25 cellular contexts compared by ENCODE assay signal in genomic region chr12:20917269-20917668, GRCh38.
A peak's percentile ranks its signal among the peaks of the same experiment; 100 is the strongest.
DNase-seq lines count a peak whose midpoint lies in the region; ATAC-seq, FAIRE-seq and TF ChIP-seq lines count a peak whose summit lies in the region.
"Had no signal": no experiment of that assay in that cellular context is flagged by ENCODE, and none has a peak within 500 bp of the region (broad histone marks: within the 10 kb centered on the region; RNA-seq: fewer than 3 reads in every experiment).

No MANE protein-coding gene starts in this region.

- H3K36me3 ChIP-seq in kidney (ENCODE audit: control insufficient read depth in 1 of 2, insufficient read depth in 2 of 2, low read length in 2 of 2) (no peaks in the 10 kb centered on the region), mammary epithelial cell (ENCODE audit: insufficient read depth, low read length) (no peaks in the 10 kb centered on the region), uterus (no peaks in the 10 kb centered on the region)
- H3K36me3 ChIP-seq: BLaER1 treated with 17β-estradiol and CSF1 and Interleukin-3, amounts not matched to agents 10 nM and 100 nM had no signal

- TF ChIP-seq CTCF in kidney (IDR thresholded peaks at IDR 0.05; ENCODE audit: borderline replicate concordance, extremely low read depth, insufficient read depth) = no peak
- TF ChIP-seq CTCF in mammary epithelial cell (conservative IDR thresholded peaks at IDR 0.05 in 1 of 2, IDR thresholded peaks at IDR 0.05 in 1 of 2; ENCODE audit: extremely low read depth in 1 of 2, insufficient read depth in 1 of 2, low read depth in 1 of 2, low read length in 2 of 2) = no peak
- no peak for TF ChIP-seq CTCF in uterus (IDR thresholded peaks at IDR 0.05)

- dilution Hi-C loops in mammary epithelial cell (cut with HindIII; ENCODE audit: low sequenced_read_pairs) = no loop called here

- no peak overlapping the region for H3K27ac ChIP-seq in kidney (ENCODE audit: low read depth in 2 of 2, low read length in 2 of 2)
- no peak overlapping the region for H3K27ac ChIP-seq in mammary epithelial cell (ENCODE audit: insufficient read depth, low read depth, low read length)
- no peak overlapping the region for H3K27ac ChIP-seq in uterus
- H3K27ac ChIP-seq: BLaER1 treated with 17β-estradiol and CSF1 and Interleukin-3, amounts not matched to agents 10 nM and 100 nM; C4-2B had no signal

- 43% methylated on average over 5 of the region's 6 CpGs for WGBS in mammary epithelial cell (ENCODE audit: low coverage, missing lambda C conversion rate)

- no peak overlapping the region for H2AFZ ChIP-seq in mammary epithelial cell (ENCODE audit: low read depth, low read length)

- H3K9me3 ChIP-seq in kidney (ENCODE audit: control insufficient read depth in 1 of 2, low read length in 2 of 2) (no peaks in the 10 kb centered on the region), mammary epithelial cell (replicated peaks; ENCODE audit: insufficient read depth, low read length) (peaks cover 3% of the 10 kb centered on the region), uterus (no peaks in the 10 kb centered on the region)
- H3K9me3 ChIP-seq: BLaER1 treated with 17β-estradiol and CSF1 and Interleukin-3, amounts not matched to agents 10 nM and 100 nM; Caco-2 had no signal

- no peak overlapping the region for H3K4me3 ChIP-seq in kidney (ENCODE audit: low read length in 2 of 2)
- H3K4me3 ChIP-seq in mammary epithelial cell (replicated peaks in 1 of 3; ENCODE audit: insufficient read depth in 1 of 3, low read depth in 2 of 3, low read length in 3 of 3) = no peak overlapping the region
- H3K4me3 ChIP-seq in uterus = no peak overlapping the region
- H3K4me3 ChIP-seq: BLaER1 treated with 17β-estradiol and CSF1 and Interleukin-3, amounts not matched to agents 10 nM and 100 nM had no signal

- H3K4me1 Mint-ChIP-seq in stimulated activated effector memory CD8-positive, alpha-beta T cell treated with anti-CD3 and anti-CD28 coated beads, Interleukin-12 subunit alpha, Interleukin-12 subunit beta, amount 100 ng/mL, for 72 hours = no peaks in the 10 kb centered on the region
- H3K4me1 Mint-ChIP-seq: B cell had no signal

- H3K27ac Mint-ChIP-seq in stimulated activated effector memory CD8-positive, alpha-beta T cell treated with anti-CD3 and anti-CD28 coated beads, Interleukin-12 subunit alpha, Interleukin-12 subunit beta, amount 100 ng/mL, for 72 hours = no peak overlapping the region
- H3K27ac Mint-ChIP-seq: B cell; CD4-positive, alpha-beta T cell; CD8-positive, alpha-beta T cell had no signal

- peaks cover 14% of the 10 kb centered on the region for H3K9me3 Mint-ChIP-seq in stimulated activated effector memory CD8-positive, alpha-beta T cell treated with anti-CD3 and anti-CD28 coated beads, Interleukin-12 subunit alpha, Interleukin-12 subunit beta, amount 100 ng/mL, for 72 hours

- H3K79me2 ChIP-seq in mammary epithelial cell (ENCODE audit: insufficient read depth, low read length) = no peaks in the 10 kb centered on the region

- H3K27me3 ChIP-seq in mammary epithelial cell (ENCODE audit: insufficient read depth, low read length) (no peaks in the 10 kb centered on the region), uterus (no peaks in the 10 kb centered on the region)
- H3K27me3 ChIP-seq: BLaER1 treated with 17β-estradiol and CSF1 and Interleukin-3, amounts not matched to agents 10 nM and 100 nM had no signal

- FAIRE-seq in kidney (lab: Jason Lieb, UNC) (no peak), urothelium cell line (lab: Jason Lieb, UNC) (peak; percentile 62)
- FAIRE-seq: A204.1, D721Med, G401.6, GM12892, GM18507, GM19239 had no signal

- BruUV-seq in mammary epithelial cell (replicated peaks; lab: Mats Ljungman, UMichigan) = no TSS peak

- no peaks in the 10 kb centered on the region for H3K4me1 ChIP-seq in kidney (ENCODE audit: control insufficient read depth in 1 of 2, insufficient read depth in 1 of 2, low read depth in 1 of 2, low read length in 2 of 2)
- H3K4me1 ChIP-seq in mammary epithelial cell (ENCODE audit: insufficient read depth, low read length) = no peaks in the 10 kb centered on the region
- no peaks in the 10 kb centered on the region for H3K4me1 ChIP-seq in uterus
- H3K4me1 ChIP-seq: BLaER1 treated with 17β-estradiol and CSF1 and Interleukin-3, amounts not matched to agents 10 nM and 100 nM; Caco-2 had no signal

- H3K9ac ChIP-seq in kidney (ENCODE audit: low read length in 2 of 2) (no peak overlapping the region), mammary epithelial cell (ENCODE audit: insufficient read depth, low read length) (no peak overlapping the region)
- H3K9ac ChIP-seq: BLaER1 treated with 17β-estradiol and CSF1 and Interleukin-3, amounts not matched to agents 10 nM and 100 nM had no signal

- no peaks in the 10 kb centered on the region for H3K36me3 Mint-ChIP-seq in stimulated activated effector memory CD8-positive, alpha-beta T cell treated with anti-CD3 and anti-CD28 coated beads, Interleukin-12 subunit alpha, Interleukin-12 subunit beta, amount 100 ng/mL, for 72 hours
- H3K36me3 Mint-ChIP-seq: CD8-positive, alpha-beta T cell had no signal

- in situ Hi-C loops in mammary epithelial cell (cut with MboI; ENCODE audit: low sequenced_read_pairs in 2 of 2) = no loop called here

- H3K4me3 Mint-ChIP-seq in stimulated activated effector memory CD8-positive, alpha-beta T cell treated with anti-CD3 and anti-CD28 coated beads, Interleukin-12 subunit alpha, Interleukin-12 subunit beta, amount 100 ng/mL, for 72 hours = no peak overlapping the region
- H3K4me3 Mint-ChIP-seq: B cell; CD4-positive, alpha-beta T cell; CD8-positive, alpha-beta T cell had no signal

- no peaks in the 10 kb centered on the region for H4K20me1 ChIP-seq in mammary epithelial cell (ENCODE audit: insufficient read depth, low read length)
- H4K20me1 ChIP-seq: BLaER1 treated with 17β-estradiol and CSF1 and Interleukin-3, amounts not matched to agents 10 nM and 100 nM had no signal

- CTCF ChIA-PET in mammary epithelial cell (lab: Charles Lee; ENCODE audit: low non-redundant PET) = no interaction called here

- no peak overlapping the region for H3K4me2 ChIP-seq in mammary epithelial cell (ENCODE audit: insufficient read depth, low read depth, low read length)
- H3K4me2 ChIP-seq: BLaER1 treated with 17β-estradiol and CSF1 and Interleukin-3, amounts not matched to agents 10 nM and 100 nM had no signal

- DNase-seq in kidney (peak; percentile 43), left lobe of liver (ENCODE audit: low spot score) (peak; percentile 56), urothelium cell line (ENCODE audit: low spot score) (no peak), mammary epithelial cell (no peak), uterus (no peak), AG20443 (ENCODE audit: low spot score) (no peak)
- no peak for DNase-seq in stimulated activated effector memory CD8-positive, alpha-beta T cell treated with anti-CD3 and anti-CD28 coated beads, Interleukin-12 subunit alpha, Interleukin-12 subunit beta, amount 100 ng/mL, for 72 hours (ENCODE audit: low spot score in 2 of 2)
- DNase-seq: 8988T; ACHN; AML-193; Caco-2; Calu3; CD4-positive, alpha-beta T cell; CD8-positive, alpha-beta T cell; DMS79 treated with DMSO at 0.1 percent for 48 hours; GF-D8 had no signal

- peak; percentile 84 for ATAC-seq in left lobe of liver
- peak; percentile 45 for ATAC-seq in stimulated activated effector memory CD8-positive, alpha-beta T cell treated with anti-CD3 and anti-CD28 coated beads, Interleukin-12 subunit alpha, Interleukin-12 subunit beta, amount 100 ng/mL, for 72 hours
- ATAC-seq: CD8-positive, alpha-beta T cell had no signal

- intact Hi-C loops in kidney (cut with DNase I) = no loop called here
- intact Hi-C loops in mammary epithelial cell (cut with micrococcal nuclease) = no loop called here
- intact Hi-C loops in uterus (cut with DNase I; ENCODE audit: low total_unique reads) = no loop called here

- no peak for TF ChIP-seq POLR2A in uterus (IDR thresholded peaks at IDR 0.05)

Comparison
In these comparisons a context has a peak if more than half of its experiments do, and no peak if none do; other contexts are left out.
1. DNase-seq: peak in kidney (single experiment) and left lobe of liver (single experiment); none in stimulated activated effector memory CD8-positive, alpha-beta T cell treated with anti-CD3 and anti-CD28 coated beads, Interleukin-12 subunit alpha, Interleukin-12 subunit beta, amount 100 ng/mL, for 72 hours (0 of 2), urothelium cell line (single experiment), mammary epithelial cell (single experiment), uterus (0 of 2) and AG20443 (single experiment).